Comparison of ENCODE assay signal across 1 cellular context in genomic region chr18:6207941-6208340, GRCh38.
A peak's percentile ranks its signal among the peaks of the same experiment; 100 is the strongest.
TF ChIP-seq lines count a peak whose summit lies in the region.

No MANE protein-coding gene starts in this region.

TF ChIP-seq in HEK293, 187 proteins besides CTCF, POLR2A, EP300 and RAD21 (continued from another document):
- TF ChIP-seq ZNF174 (tag by site-specific recombination; IDR thresholded peaks at IDR 0.05), result no peak
- peak; percentile 35; the same call in 1 of the 2 replicates for TF ChIP-seq REST (tag by site-specific recombination; IDR thresholded peaks at IDR 0.05)
- TF ChIP-seq, protein P1, sequence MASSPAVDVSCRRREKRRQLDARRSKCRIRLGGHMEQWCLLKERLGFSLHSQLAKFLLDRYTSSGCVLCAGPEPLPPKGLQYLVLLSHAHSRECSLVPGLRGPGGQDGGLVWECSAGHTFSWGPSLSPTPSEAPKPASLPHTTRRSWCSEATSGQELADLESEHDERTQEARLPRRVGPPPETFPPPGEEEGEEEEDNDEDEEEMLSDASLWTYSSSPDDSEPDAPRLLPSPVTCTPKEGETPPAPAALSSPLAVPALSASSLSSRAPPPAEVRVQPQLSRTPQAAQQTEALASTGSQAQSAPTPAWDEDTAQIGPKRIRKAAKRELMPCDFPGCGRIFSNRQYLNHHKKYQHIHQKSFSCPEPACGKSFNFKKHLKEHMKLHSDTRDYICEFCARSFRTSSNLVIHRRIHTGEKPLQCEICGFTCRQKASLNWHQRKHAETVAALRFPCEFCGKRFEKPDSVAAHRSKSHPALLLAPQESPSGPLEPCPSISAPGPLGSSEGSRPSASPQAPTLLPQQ (tag by site-specific recombination; IDR thresholded peaks at IDR 0.05), result no peak
- TF ChIP-seq ZNF555 (tag by site-specific recombination; conservative IDR thresholded peaks at IDR 0.05), result peak; percentile 66
- no peak for TF ChIP-seq TCF7L2 (IDR thresholded peaks at IDR 0.05; ENCODE audit: borderline replicate concordance, low read depth, low read length)
- TF ChIP-seq ZFP69B (tag by site-specific recombination; IDR thresholded peaks at IDR 0.05), result no peak
- peak; percentile 57; the same call in 1 of the 2 replicates for TF ChIP-seq ZBTB8A (tag by site-specific recombination; IDR thresholded peaks at IDR 0.05)
- peak; percentile 86 for TF ChIP-seq ZNF394 (tag by site-specific recombination; IDR thresholded peaks at IDR 0.05; ENCODE audit: borderline replicate concordance)
- TF ChIP-seq ZNF664 (tag by site-specific recombination; IDR thresholded peaks at IDR 0.05), result peak; percentile 48; the same call in 1 of the 2 replicates
- no peak for TF ChIP-seq ZBTB48 (tag by site-specific recombination; IDR thresholded peaks at IDR 0.05)
- TF ChIP-seq, protein P2, sequence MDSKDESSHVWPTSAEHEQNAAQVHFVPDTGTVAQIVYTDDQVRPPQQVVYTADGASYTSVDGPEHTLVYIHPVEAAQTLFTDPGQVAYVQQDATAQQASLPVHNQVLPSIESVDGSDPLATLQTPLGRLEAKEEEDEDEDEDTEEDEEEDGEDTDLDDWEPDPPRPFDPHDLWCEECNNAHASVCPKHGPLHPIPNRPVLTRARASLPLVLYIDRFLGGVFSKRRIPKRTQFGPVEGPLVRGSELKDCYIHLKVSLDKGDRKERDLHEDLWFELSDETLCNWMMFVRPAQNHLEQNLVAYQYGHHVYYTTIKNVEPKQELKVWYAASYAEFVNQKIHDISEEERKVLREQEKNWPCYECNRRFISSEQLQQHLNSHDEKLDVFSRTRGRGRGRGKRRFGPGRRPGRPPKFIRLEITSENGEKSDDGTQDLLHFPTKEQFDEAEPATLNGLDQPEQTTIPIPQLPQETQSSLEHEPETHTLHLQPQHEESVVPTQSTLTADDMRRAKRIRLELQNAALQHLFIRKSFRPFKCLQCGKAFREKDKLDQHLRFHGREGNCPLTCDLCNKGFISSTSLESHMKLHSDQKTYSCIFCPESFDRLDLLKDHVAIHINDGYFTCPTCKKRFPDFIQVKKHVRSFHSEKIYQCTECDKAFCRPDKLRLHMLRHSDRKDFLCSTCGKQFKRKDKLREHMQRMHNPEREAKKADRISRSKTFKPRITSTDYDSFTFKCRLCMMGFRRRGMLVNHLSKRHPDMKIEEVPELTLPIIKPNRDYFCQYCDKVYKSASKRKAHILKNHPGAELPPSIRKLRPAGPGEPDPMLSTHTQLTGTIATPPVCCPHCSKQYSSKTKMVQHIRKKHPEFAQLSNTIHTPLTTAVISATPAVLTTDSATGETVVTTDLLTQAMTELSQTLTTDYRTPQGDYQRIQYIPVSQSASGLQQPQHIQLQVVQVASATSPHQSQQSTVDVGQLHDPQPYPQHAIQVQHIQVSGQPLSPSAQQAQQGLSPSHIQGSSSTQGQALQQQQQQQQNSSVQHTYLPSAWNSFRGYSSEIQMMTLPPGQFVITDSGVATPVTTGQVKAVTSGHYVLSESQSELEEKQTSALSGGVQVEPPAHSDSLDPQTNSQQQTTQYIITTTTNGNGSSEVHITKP (tag by site-specific recombination; IDR thresholded peaks at IDR 0.05), result no peak
- TF ChIP-seq ZNF521 (tag by site-specific recombination; IDR thresholded peaks at IDR 0.05), result no peak
